ENCODE assay signal across 15 cellular contexts in the genomic region with DNA sequence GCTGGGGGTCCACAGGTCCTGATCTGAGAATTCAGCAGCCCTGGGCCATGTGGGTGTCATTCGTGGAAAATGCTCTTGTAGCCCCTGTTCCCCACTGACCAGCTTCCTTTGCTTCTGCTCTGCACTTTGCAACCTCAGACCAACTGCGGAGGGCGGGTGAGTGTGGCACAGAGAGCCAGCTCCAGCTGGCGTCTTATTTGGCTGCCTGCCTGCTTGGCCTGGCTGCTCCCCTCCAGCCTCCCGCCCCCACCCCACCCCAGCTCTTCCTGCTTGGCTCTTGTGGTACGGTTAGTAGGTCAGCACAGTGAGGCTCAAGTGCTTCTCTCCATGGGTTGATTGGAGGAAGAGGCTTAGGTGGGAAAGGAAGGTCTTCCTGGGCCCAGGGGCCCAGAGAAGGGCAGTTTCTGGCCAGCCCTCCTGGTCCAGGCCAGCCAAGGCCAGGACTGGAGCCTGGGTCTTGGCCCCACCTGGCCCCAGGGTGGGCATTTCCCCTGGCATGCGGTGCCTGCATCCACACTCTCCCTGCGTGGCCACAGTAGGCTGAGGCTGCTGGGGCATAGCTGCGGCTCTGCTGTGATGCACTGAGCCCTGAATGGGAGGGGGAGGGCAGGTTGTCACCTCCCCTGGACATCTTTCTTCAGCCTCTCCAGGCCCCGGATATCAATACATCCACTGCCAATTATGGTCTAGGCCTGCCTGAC. TPM values are rescaled to one million over a fixed set of nuclear protein-coding genes. Genes with fewer than 3 reads are reported as not detected.
DNase-seq lines count a peak whose midpoint lies in the region; ATAC-seq and TF ChIP-seq lines count a peak whose summit lies in the region.
"Had no signal": no experiment of that assay in that cellular context is flagged by ENCODE, and none has a peak within 500 bp of the region (broad histone marks: within the 10 kb centered on the region; RNA-seq: fewer than 3 reads in every experiment).

No MANE protein-coding gene starts in this region.

- H3K4me3 ChIP-seq in osteoblast (ENCODE audit: insufficient read depth, low read length), result no peak overlapping the region
- H3K4me3 ChIP-seq in WERI-Rb-1 (ENCODE audit: low read depth, low read length), result no peak overlapping the region
- H3K4me3 ChIP-seq in uterus, result no peak overlapping the region
- H3K4me3 ChIP-seq: breast epithelium, SJSA1 had no signal

- DNase-seq in G401 (ENCODE audit: low spot score), result peak; percentile 97
- peak; percentile 63 to 74 for DNase-seq in NCI-H524 (lab: John Stamatoyannopoulos, UW)
- peak; percentile 12 for DNase-seq in glomerular visceral epithelial cell (ENCODE audit: extremely low spot score)
- DNase-seq in osteoblast (ENCODE audit: insufficient read length, low spot score, missing footprints), result peak; percentile 80
- DNase-seq in NCI-H187 (lab: John Stamatoyannopoulos, UW), result no peak
- DNase-seq in WERI-Rb-1, result no peak
- no peak for DNase-seq in uterus
- DNase-seq: CD4-positive, alpha-beta T cell; HCEC 1CT; stimulated activated naive CD4-positive, alpha-beta T cell had no signal

- no peak overlapping the region for H3K27ac ChIP-seq in osteoblast (ENCODE audit: low read depth, low read length)
- no peak overlapping the region for H3K27ac ChIP-seq in WERI-Rb-1
- no peak overlapping the region for H3K27ac ChIP-seq in uterus
- H3K27ac ChIP-seq: breast epithelium, SJSA1 had no signal

- in situ Hi-C loops in G401 (cut with HindIII; ENCODE audit: low sequenced_read_pairs), result no loop called here

- H3K36me3 ChIP-seq in osteoblast (ENCODE audit: insufficient read depth, low read length), result no peaks in the 10 kb centered on the region
- peaks cover 83% of the 10 kb centered on the region for H3K36me3 ChIP-seq in WERI-Rb-1
- H3K36me3 ChIP-seq in uterus, result no peaks in the 10 kb centered on the region
- H3K36me3 ChIP-seq: breast epithelium, SJSA1 had no signal

- peaks cover 12% of the 10 kb centered on the region for H3K4me1 ChIP-seq in osteoblast (ENCODE audit: insufficient read depth, low read length)
- no peaks in the 10 kb centered on the region for H3K4me1 ChIP-seq in uterus
- H3K4me1 ChIP-seq: breast epithelium, SJSA1 had no signal

- H3K4me2 ChIP-seq in osteoblast (ENCODE audit: insufficient read depth, low read length), result no peak overlapping the region

- H4K20me1 ChIP-seq in osteoblast (ENCODE audit: insufficient read depth, low read length), result no peaks in the 10 kb centered on the region

- ATAC-seq in GM19395 (IDR thresholded peaks at IDR 0.05; ENCODE audit: unreplicated experiment), result no peak
- ATAC-seq: WTC11 had no signal

- H3K27me3 ChIP-seq in osteoblast (ENCODE audit: insufficient read depth, low read length) (no peaks in the 10 kb centered on the region), WERI-Rb-1 (ENCODE audit: insufficient read depth, low read depth, severe bottlenecking) (no peaks in the 10 kb centered on the region), uterus (no peaks in the 10 kb centered on the region)
- H3K27me3 ChIP-seq: breast epithelium, SJSA1 had no signal

- intact Hi-C loops in uterus (cut with DNase I; ENCODE audit: low total_unique reads), result no loop called here

- no peaks in the 10 kb centered on the region for H3K79me2 ChIP-seq in osteoblast (ENCODE audit: insufficient read depth, low read length)

- TF ChIP-seq CTCF in osteoblast (IDR thresholded peaks at IDR 0.05; ENCODE audit: extremely low read depth, low read depth, low read length), result no peak
- no peak for TF ChIP-seq CTCF in WERI-Rb-1 (IDR thresholded peaks at IDR 0.05; ENCODE audit: low read depth, low read length)
- no peak for TF ChIP-seq CTCF in uterus (IDR thresholded peaks at IDR 0.05)

- no peaks in the 10 kb centered on the region for H3K9me3 ChIP-seq in osteoblast (ENCODE audit: low read depth, low read length)
- no peaks in the 10 kb centered on the region for H3K9me3 ChIP-seq in WERI-Rb-1 (ENCODE audit: severe bottlenecking)
- H3K9me3 ChIP-seq in uterus, result no peaks in the 10 kb centered on the region
- H3K9me3 ChIP-seq: breast epithelium, SJSA1 had no signal

- no peak for TF ChIP-seq POLR2A in uterus (IDR thresholded peaks at IDR 0.05)

- H2AFZ ChIP-seq in osteoblast (ENCODE audit: low read length), result no peak overlapping the region

RNA-seq across cellular contexts. Expression of gene MYO7A, which starts 26.5 kb away (rescaled TPM):
- 0.64 and 4.1 TPM in 2 replicates for total RNA-seq in G401 (2014; rRNA removed; shearing (Covaris generic))
- total RNA-seq in osteoblast (under 0.01 TPM in 2 replicates), uterus (10 to 100 TPM in 1 of 4 donors, 1 to 10 TPM in 3; 2.0 to 18.2 (median 6.6) TPM)
- total RNA-seq: SJSA1 had no signal

RNA-seq across cellular contexts. Expression of gene OMP, which starts 51.9 kb away (rescaled TPM):
- not detected in 2 replicates for total RNA-seq in G401 (2014; rRNA removed; shearing (Covaris generic))
- total RNA-seq in osteoblast (0.88 TPM in 1 of 2 replicates, not detected in the other), uterus (1 to 10 TPM in 2 of 4 donors, not detected in 2; 1.0 to 2.1 TPM)
- total RNA-seq: breast epithelium; CD4-positive, alpha-beta T cell; neural crest cell; SJSA1; WTC11 had no signal

Comparison
In these comparisons a context has a peak if more than half of its experiments do, and no peak if none do; other contexts are left out.
1. DNase-seq: peak in G401 (single experiment), NCI-H524 (2 of 2), glomerular visceral epithelial cell (single experiment) and osteoblast (single experiment); none in NCI-H187 (0 of 2), WERI-Rb-1 (single experiment) and uterus (0 of 2).